In genomic region chr20:61514018-61514755, GRCh38 we compare ENCODE assay signal across 21 cellular contexts.
DNase-seq lines count a peak whose midpoint lies in the region; ATAC-seq and TF ChIP-seq lines count a peak whose summit lies in the region.
"Had no signal": no experiment of that assay in that cellular context is flagged by ENCODE, and none has a peak within 500 bp of the region (broad histone marks: within the 10 kb centered on the region; RNA-seq: fewer than 3 reads in every experiment).

No MANE protein-coding gene starts in this region.

- H3K27me3 ChIP-seq in HUES48 (ENCODE audit: control insufficient read depth, insufficient read depth, low read length), result no peaks in the 10 kb centered on the region; the same call in 1 of the 2 replicates
- no peaks in the 10 kb centered on the region for H3K27me3 ChIP-seq in endodermal cell (ENCODE audit: control insufficient read depth, insufficient read depth, low read length, poor library complexity, severe bottlenecking)

- H3K4me3 Mint-ChIP-seq in endodermal cell, result no peak overlapping the region
- H3K4me3 Mint-ChIP-seq in neural crest cell, result no peak overlapping the region
- H3K4me3 Mint-ChIP-seq: IgD-negative memory B cell had no signal

- H3K9me3 ChIP-seq in HUES48 (ENCODE audit: control insufficient read depth, insufficient read depth, low read length) (no peaks in the 10 kb centered on the region), endodermal cell (ENCODE audit: control insufficient read depth, low read length) (no peaks in the 10 kb centered on the region)
- H3K9me3 ChIP-seq: HAP-1 had no signal

- H3K4me1 ChIP-seq in HUES48 (ENCODE audit: control insufficient read depth, insufficient read depth, low read length) (peaks cover 13% of the 10 kb centered on the region; the same call in 1 of the 2 replicates), endodermal cell (ENCODE audit: control insufficient read depth, insufficient read depth, low read length) (peaks cover 10% of the 10 kb centered on the region)
- H3K4me1 ChIP-seq: HAP-1 had no signal

- no peaks in the 10 kb centered on the region for H3K9me3 Mint-ChIP-seq in endodermal cell
- peaks cover 7% of the 10 kb centered on the region for H3K9me3 Mint-ChIP-seq in neural crest cell

- H3K27ac ChIP-seq in HUES48 (ENCODE audit: low read depth, low read length), result peak overlapping the region; percentile 27
- H3K27ac ChIP-seq in endodermal cell (ENCODE audit: low read depth, low read length), result no peak overlapping the region
- H3K27ac ChIP-seq: C4-2B had no signal

- DNase-seq in endodermal cell (no peak), neural crest cell (ENCODE audit: low read depth, low spot score) (no peak), NCI-H2107 (lab: John Stamatoyannopoulos, UW) (no peak), medulla oblongata (ENCODE audit: extremely low spot score) (no peak)
- DNase-seq in activated effector memory CD4-positive, alpha-beta T cell treated with anti-CD3 and anti-CD28 coated beads, Interleukin-2, amount 50 U/mL, for 16 hours, result no peak
- DNase-seq: AML-193; DMS79 treated with DMSO at 0.1 percent for 48 hours; MM.1S; NCI-H1092; NCI-H1436 treated with DMSO at 0.1 percent for 48 hours; NCI-H2029 treated with DMSO at 0.1 percent for 48 hours; NCI-H510A; NCI-H748 treated with DMSO at 0.1 percent for 48 hours; NK-92 treated with Interleukin-12 subunit alpha and Interleukin-12 subunit beta, amount 100 ng/mL, for 24 hours; SHP77 treated with DMSO at 0.1 percent for 48 hours had no signal

- 67 to 85% methylated on average over 7 of the region's 10 CpGs for WGBS in endodermal cell (ENCODE audit: insufficient coverage in 1 of 2, insufficient read length in 1 of 2), 2 experiments

- H3K27me3 Mint-ChIP-seq in endodermal cell (ENCODE audit: insufficient read depth) (peaks cover 5% of the 10 kb centered on the region), neural crest cell (ENCODE audit: low read depth) (peaks cover 2% of the 10 kb centered on the region)
- H3K27me3 Mint-ChIP-seq: IgD-negative memory B cell had no signal

- peak overlapping the region; percentile 44 for H3K27ac Mint-ChIP-seq in endodermal cell
- peak overlapping the region; percentile 40 for H3K27ac Mint-ChIP-seq in neural crest cell (ENCODE audit: unreplicated experiment)
- H3K27ac Mint-ChIP-seq: IgD-negative memory B cell had no signal

- no peak for ATAC-seq in GM18907 (IDR thresholded peaks at IDR 0.05; ENCODE audit: unreplicated experiment)
- ATAC-seq: SK-N-SH treated with all-trans-retinoic acid at 6 μM for 48 hours had no signal

- H3K36me3 ChIP-seq in HUES48 (ENCODE audit: control insufficient read depth, insufficient read depth, low read length), result no peaks in the 10 kb centered on the region
- H3K36me3 ChIP-seq in endodermal cell (ENCODE audit: control insufficient read depth, insufficient read depth, low read length), result no peaks in the 10 kb centered on the region
- H3K36me3 ChIP-seq: HAP-1 had no signal

- no peak overlapping the region for H3K4me3 ChIP-seq in HUES48 (ENCODE audit: low read depth, low read length)
- H3K4me3 ChIP-seq in endodermal cell (ENCODE audit: low read length), result no peak overlapping the region
- H3K4me3 ChIP-seq: HAP-1 had no signal

- TF ChIP-seq CTCF in endodermal cell (conservative IDR thresholded peaks at IDR 0.05) (no peak), neural crest cell (conservative IDR thresholded peaks at IDR 0.05) (no peak)

- H3K36me3 Mint-ChIP-seq in endodermal cell (ENCODE audit: low read depth) (no peaks in the 10 kb centered on the region), neural crest cell (ENCODE audit: low read depth) (peaks cover 5% of the 10 kb centered on the region)
- H3K36me3 Mint-ChIP-seq: IgD-negative memory B cell had no signal

- H3K4me1 Mint-ChIP-seq in endodermal cell (peaks cover 49% of the 10 kb centered on the region), neural crest cell (peaks cover 32% of the 10 kb centered on the region)

- H3K9ac ChIP-seq in HUES48 (ENCODE audit: low read depth, low read length), result no peak overlapping the region
- no peak overlapping the region for H3K9ac ChIP-seq in endodermal cell (ENCODE audit: extremely low read depth, low read length, poor library complexity, severe bottlenecking)
